In the genomic region with DNA sequence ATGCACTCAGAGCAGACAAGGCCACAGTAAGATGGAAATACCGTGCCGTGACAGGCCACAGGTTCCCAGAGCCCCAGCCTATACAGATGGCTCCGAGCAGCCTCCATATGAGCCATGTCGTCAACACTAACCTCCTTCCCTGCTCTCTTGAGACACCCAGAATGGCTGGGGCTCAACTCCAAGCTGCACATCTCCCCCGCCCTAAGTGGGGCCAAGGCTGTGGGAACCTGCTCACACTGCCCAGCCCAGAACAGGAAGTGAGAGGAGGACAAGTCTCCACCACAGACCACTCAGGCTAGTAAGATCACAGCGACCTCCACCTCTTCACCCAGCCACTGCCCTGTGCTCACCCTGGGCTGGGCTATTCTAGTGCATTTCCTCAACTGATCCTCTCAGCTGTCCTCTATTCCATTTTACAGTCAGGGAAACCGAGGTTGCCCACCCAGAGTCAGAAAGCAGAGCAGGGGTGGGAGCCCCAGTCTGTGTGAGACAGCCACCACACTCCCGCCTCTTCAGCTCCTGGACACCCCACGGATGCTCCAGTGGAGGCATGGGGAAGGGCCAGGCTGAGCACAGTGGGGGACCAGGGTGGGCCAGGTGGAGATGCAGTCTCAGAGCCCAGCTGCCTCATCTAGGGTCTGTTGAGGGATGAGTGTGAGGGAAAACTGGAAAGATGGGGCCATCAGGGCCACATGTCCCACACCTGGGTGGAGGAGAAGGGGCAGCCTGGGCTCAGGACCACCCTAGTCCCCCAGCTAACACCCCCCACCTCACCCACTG, we compare ENCODE assay signal across 17 cellular contexts. TPM values are rescaled to one million over a fixed set of nuclear protein-coding genes. Genes with fewer than 3 reads are reported as not detected.
DNase-seq lines count a peak whose midpoint lies in the region; ATAC-seq and TF ChIP-seq lines count a peak whose summit lies in the region.
"Had no signal": no experiment of that assay in that cellular context is flagged by ENCODE, and none has a peak within 500 bp of the region (broad histone marks: within the 10 kb centered on the region; RNA-seq: fewer than 3 reads in every experiment).

No MANE protein-coding gene starts in this region.

- in situ Hi-C loops in transverse colon (cut with MboI; ENCODE audit: low pct_ligation_motif_present in 1 of 4, low pct_unique_long_range_greater_than_20kb in 1 of 4, low sequenced_read_pairs in 3 of 4) = loop anchor here in 2 of 4 donors (25.0 kb wide), 3 partner anchors 268 to 818 kb away; no protein-coding TSS in a partner anchor

- no peaks in the 10 kb centered on the region for H3K9me3 Mint-ChIP-seq in natural killer cell treated with Interleukin-12 subunit alpha and Interleukin-12 subunit beta and Interleukin-15 and Interleukin-18, amount 100 ng/mL, for 72 hours
- H3K9me3 Mint-ChIP-seq: activated B cell treated with CpG ODN at 0.5 μM for 24 hours; effector memory CD8-positive, alpha-beta T cell had no signal

- ATAC-seq in GM18511 (IDR thresholded peaks at IDR 0.05; ENCODE audit: unreplicated experiment) (peak; percentile 50), HG02798 (IDR thresholded peaks at IDR 0.05; ENCODE audit: poor library complexity, unreplicated experiment) (peak; percentile 65)
- peak; percentile 27 to 41 for ATAC-seq in natural killer cell treated with Interleukin-12 subunit alpha and Interleukin-12 subunit beta and Interleukin-15 and Interleukin-18, amount 100 ng/mL, for 72 hours
- ATAC-seq: effector memory CD8-positive, alpha-beta T cell had no signal

- no peak overlapping the region for H3K27ac ChIP-seq in transverse colon
- no peak overlapping the region for H3K27ac ChIP-seq in Peyer's patch
- H3K27ac ChIP-seq in breast epithelium = no peak overlapping the region
- H3K27ac ChIP-seq: ascending aorta, gastrocnemius medialis had no signal

- H3K4me1 Mint-ChIP-seq in natural killer cell treated with Interleukin-12 subunit alpha and Interleukin-12 subunit beta and Interleukin-15 and Interleukin-18, amount 100 ng/mL, for 72 hours (ENCODE audit: low read depth in 2 of 2) = peaks cover 5 to 8% of the 10 kb centered on the region in 2 donors

- no peak overlapping the region for H3K4me3 Mint-ChIP-seq in natural killer cell treated with Interleukin-12 subunit alpha and Interleukin-12 subunit beta and Interleukin-15 and Interleukin-18, amount 100 ng/mL, for 72 hours
- H3K4me3 Mint-ChIP-seq: activated B cell treated with CpG ODN at 0.5 μM for 24 hours; effector memory CD8-positive, alpha-beta T cell had no signal

- H3K36me3 ChIP-seq in transverse colon (no peaks in the 10 kb centered on the region), Peyer's patch (no peaks in the 10 kb centered on the region), breast epithelium (no peaks in the 10 kb centered on the region)
- H3K36me3 ChIP-seq: ascending aorta, gastrocnemius medialis had no signal

- DNase-seq in SKM-1 treated with dmso at 0.1 percent for 144 hours (lab: John Stamatoyannopoulos, UW; ENCODE audit: unreplicated experiment) = peak; percentile 91
- no peak for DNase-seq in natural killer cell treated with Interleukin-12 subunit alpha and Interleukin-12 subunit beta and Interleukin-15 and Interleukin-18, amount 100 ng/mL, for 72 hours (ENCODE audit: low spot score)
- no peak for DNase-seq in transverse colon
- DNase-seq in Peyer's patch = no peak
- DNase-seq in breast epithelium (ENCODE audit: low spot score in 2 of 2) = no peak
- DNase-seq in NCI-H526 (lab: John Stamatoyannopoulos, UW) = no peak
- DNase-seq: activated B cell treated with CpG ODN at 0.5 μM for 24 hours; effector memory CD8-positive, alpha-beta T cell; NCI-H1417 treated with DMSO at 0.1 percent for 48 hours; NCI-H774; retina; stimulated activated CD4-positive, alpha-beta T cell treated with anti-CD3 and anti-CD28 coated beads, Interleukin-2, amount 100 ng/mL, for 48 hours; stimulated activated naive CD4-positive, alpha-beta T cell had no signal

- intact Hi-C loops in transverse colon (cut with DNase I; ENCODE audit: low total_unique reads) = no loop called here
- intact Hi-C loops in breast epithelium (cut with DNase I; ENCODE audit: low total_unique reads) = no loop called here

- 80% methylated on average over 8 of the region's 9 CpGs; no CpG with 5 or more reads in 1 of the 2 donors for WGBS in transverse colon (ENCODE audit: low coverage in 1 of 2), 2 donors

- peaks cover 0 to 11% (median 0%) of the 10 kb centered on the region in 4 donors for H3K4me1 ChIP-seq in transverse colon
- H3K4me1 ChIP-seq in Peyer's patch = peaks cover 0 to 7% (median 0%) of the 10 kb centered on the region in 4 donors
- H3K4me1 ChIP-seq in breast epithelium = no peaks in the 10 kb centered on the region
- H3K4me1 ChIP-seq: ascending aorta, gastrocnemius medialis had no signal

- H3K9me3 ChIP-seq in transverse colon = no peaks in the 10 kb centered on the region
- no peaks in the 10 kb centered on the region for H3K9me3 ChIP-seq in Peyer's patch
- peaks cover 3 to 5% of the 10 kb centered on the region in 2 donors for H3K9me3 ChIP-seq in breast epithelium
- H3K9me3 ChIP-seq: ascending aorta, gastrocnemius medialis had no signal

- no peaks in the 10 kb centered on the region for H3K27me3 Mint-ChIP-seq in natural killer cell treated with Interleukin-12 subunit alpha and Interleukin-12 subunit beta and Interleukin-15 and Interleukin-18, amount 100 ng/mL, for 72 hours

- H3K27ac Mint-ChIP-seq in natural killer cell treated with Interleukin-12 subunit alpha and Interleukin-12 subunit beta and Interleukin-15 and Interleukin-18, amount 100 ng/mL, for 72 hours = no peak overlapping the region
- H3K27ac Mint-ChIP-seq: activated B cell treated with CpG ODN at 0.5 μM for 24 hours; effector memory CD8-positive, alpha-beta T cell had no signal

- H3K4me3 ChIP-seq in transverse colon (no peak overlapping the region), Peyer's patch (no peak overlapping the region), breast epithelium (no peak overlapping the region)
- H3K4me3 ChIP-seq: ascending aorta, gastrocnemius medialis had no signal

- TF ChIP-seq POLR2A in transverse colon (IDR thresholded peaks at IDR 0.05) = no peak
- TF ChIP-seq POLR2A in Peyer's patch (IDR thresholded peaks at IDR 0.05) = no peak
- TF ChIP-seq POLR2A in breast epithelium (IDR thresholded peaks at IDR 0.05) = no peak

- no peaks in the 10 kb centered on the region for H3K36me3 Mint-ChIP-seq in natural killer cell treated with Interleukin-12 subunit alpha and Interleukin-12 subunit beta and Interleukin-15 and Interleukin-18, amount 100 ng/mL, for 72 hours

- H3K27me3 ChIP-seq in transverse colon (no peaks in the 10 kb centered on the region), Peyer's patch (no peaks in the 10 kb centered on the region), breast epithelium (no peaks in the 10 kb centered on the region)
- H3K27me3 ChIP-seq: ascending aorta had no signal

- TF ChIP-seq CTCF in transverse colon (IDR thresholded peaks at IDR 0.05) (no peak), Peyer's patch (IDR thresholded peaks at IDR 0.05) (no peak), breast epithelium (IDR thresholded peaks at IDR 0.05) (no peak)

- no peak for TF ChIP-seq EP300 in transverse colon (IDR thresholded peaks at IDR 0.05; ENCODE audit: low read depth)

RNA-seq across cellular contexts. Expression of gene GRID1, which starts 11.6 kb away (rescaled TPM):
- not detected for total RNA-seq in natural killer cell treated with Interleukin-12 subunit alpha and Interleukin-12 subunit beta and Interleukin-15 and Interleukin-18, amount 100 ng/mL, for 72 hours
- 1 to 10 TPM in 2 of 4 donors, under 1 TPM in 2; 0.40 to 1.9 (median 1.00) TPM for total RNA-seq in transverse colon
- 10 to 100 TPM in 1 of 4 donors, 1 to 10 TPM in 2, under 1 TPM in 1; 0.35 to 10.7 (median 1.3) TPM for total RNA-seq in Peyer's patch
- 1 to 10 TPM; 2.3 to 8.5 (median 5.9) TPM for total RNA-seq in breast epithelium
- total RNA-seq: activated B cell treated with CpG ODN at 0.5 μM for 24 hours had no signal
